ENCODE assay signal across 21 cellular contexts in the genomic region with DNA sequence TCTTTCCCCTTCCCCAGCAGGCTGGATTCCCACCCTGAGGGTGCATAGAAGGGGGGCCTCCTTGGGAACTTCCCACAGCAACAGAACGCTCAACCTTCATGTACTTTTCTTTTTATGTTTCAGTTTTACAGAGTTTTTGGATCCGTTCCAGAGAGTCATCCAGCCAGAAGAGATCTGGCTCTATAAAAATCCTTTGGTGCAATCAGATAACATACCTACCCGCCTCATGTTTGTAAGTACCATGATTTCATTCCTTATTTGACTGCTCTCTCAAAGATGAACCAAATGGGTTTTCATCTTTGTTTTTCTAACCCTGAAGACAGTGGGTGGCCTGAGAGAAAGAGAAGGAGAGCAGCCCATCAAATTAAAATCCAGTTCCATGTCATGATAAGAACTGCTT. TPM values are rescaled to one million over a fixed set of nuclear protein-coding genes. Genes with fewer than 3 reads are reported as not detected.
DNase-seq lines count a peak whose midpoint lies in the region; TF ChIP-seq lines count a peak whose summit lies in the region.
"Had no signal": no experiment of that assay in that cellular context is flagged by ENCODE, and none has a peak within 500 bp of the region (broad histone marks: within the 10 kb centered on the region; RNA-seq: fewer than 3 reads in every experiment).

No MANE protein-coding gene starts in this region.

- peaks cover 17% of the 10 kb centered on the region for H3F3A ChIP-seq in SK-N-SH (replicated peaks; ENCODE audit: insufficient read depth)

- intact Hi-C loops in A673 (cut with micrococcal nuclease; ENCODE audit: unreplicated experiment): no loop called here
- intact Hi-C loops in thyroid gland (cut with DNase I): no loop called here

- H3K9ac ChIP-seq in SK-N-SH: no peak overlapping the region

- POLR2A ChIA-PET in A673 (lab: Charles Lee; ENCODE audit: low non-redundant PET): no interaction called here
- POLR2A ChIA-PET in SK-N-SH (lab: Yijun Ruan, JAX): no interaction called here

- H2AFZ ChIP-seq in SK-N-SH (ENCODE audit: low read depth): no peak overlapping the region

- peak overlapping the region; percentile 1; the same call in 1 of the 2 replicates for H3K4me2 ChIP-seq in SK-N-SH

- H3K36me3 ChIP-seq in A673 (ENCODE audit: insufficient read depth, low read length, poor library complexity, severe bottlenecking): no peaks in the 10 kb centered on the region
- H3K36me3 ChIP-seq in SK-N-SH (replicated peaks in 1 of 2; ENCODE audit: control insufficient read depth in 1 of 2, insufficient read depth in 2 of 2, low read length in 1 of 2): peaks cover 2 to 34% of the 10 kb centered on the region in 2 experiments
- no peaks in the 10 kb centered on the region for H3K36me3 ChIP-seq in thyroid gland
- H3K36me3 ChIP-seq: colonic mucosa, SJCRH30, suprapubic skin had no signal

- BruUV-seq in A673 (replicated peaks; lab: Mats Ljungman, UMichigan): no TSS peak

- CTCF ChIA-PET in A673 (lab: Charles Lee): no interaction called here
- CTCF ChIA-PET in SK-N-SH (lab: Yijun Ruan, JAX): no interaction called here

- H3K9me2 ChIP-seq in SK-N-SH: no peaks in the 10 kb centered on the region

- H3K4me1 ChIP-seq in A673 (ENCODE audit: insufficient read depth, low read length, poor library complexity, severe bottlenecking): no peaks in the 10 kb centered on the region
- peaks cover 7 to 11% of the 10 kb centered on the region in 2 experiments; a peak in 2 of 4 replicates for H3K4me1 ChIP-seq in SK-N-SH (ENCODE audit: control insufficient read depth in 1 of 2, insufficient read depth in 2 of 2, low read depth in 1 of 2, low read length in 1 of 2)
- H3K4me1 ChIP-seq in thyroid gland: no peaks in the 10 kb centered on the region
- H3K4me1 ChIP-seq: colonic mucosa, SJCRH30 had no signal

- H3K27ac ChIP-seq in A673 (ENCODE audit: low read depth, low read length, poor library complexity, severe bottlenecking): no peak overlapping the region
- peak overlapping the region in 1 of 2 experiments; percentile 54; a peak in 2 of 4 replicates for H3K27ac ChIP-seq in SK-N-SH (ENCODE audit: low read depth in 2 of 2, low read length in 1 of 2)
- no peak overlapping the region for H3K27ac ChIP-seq in thyroid gland
- H3K27ac ChIP-seq: colonic mucosa, SJCRH30, suprapubic skin had no signal

- TF ChIP-seq RAD21 in SK-N-SH (IDR thresholded peaks at IDR 0.05; ENCODE audit: low read length): no peak

- WGBS in SK-N-SH (ENCODE audit: low lambda C conversion rate): 23% methylated on average over 3 of the region's 3 CpGs
- WGBS in thyroid gland, 2 donors: 32 to 34% methylated on average over 3 of the region's 3 CpGs

- H3K27me3 ChIP-seq in A673 (replicated peaks; ENCODE audit: insufficient read depth, low read depth, low read length, poor library complexity): no peaks in the 10 kb centered on the region
- H3K27me3 ChIP-seq in SK-N-SH (ENCODE audit: insufficient read depth): no peaks in the 10 kb centered on the region
- H3K27me3 ChIP-seq in thyroid gland: no peaks in the 10 kb centered on the region
- H3K27me3 ChIP-seq: colonic mucosa, suprapubic skin had no signal

- no peak for TF ChIP-seq EP300 in SK-N-SH (IDR thresholded peaks at IDR 0.05; ENCODE audit: borderline replicate concordance in 1 of 2, low read depth in 1 of 2, low read length in 1 of 2)

- TF ChIP-seq CTCF in A673 (conservative IDR thresholded peaks at IDR 0.05; ENCODE audit: low read depth, low read length): no peak
- no peak for TF ChIP-seq CTCF in GM12865 (IDR thresholded peaks at IDR 0.05; ENCODE audit: insufficient read depth, low read depth, low read length, missing control alignments)
- TF ChIP-seq CTCF in SK-N-SH (IDR thresholded peaks at IDR 0.05): no peak
- no peak for TF ChIP-seq CTCF in thyroid gland (IDR thresholded peaks at IDR 0.05)

- no peaks in the 10 kb centered on the region for H3K9me3 ChIP-seq in A673 (ENCODE audit: low read depth, low read length, poor library complexity, severe bottlenecking)
- H3K9me3 ChIP-seq in SK-N-SH: no peaks in the 10 kb centered on the region
- H3K9me3 ChIP-seq in thyroid gland: no peaks in the 10 kb centered on the region
- H3K9me3 ChIP-seq: colonic mucosa, SJCRH30, suprapubic skin had no signal

- H3K79me2 ChIP-seq in SK-N-SH (ENCODE audit: insufficient read depth): peaks cover 94% of the 10 kb centered on the region; the same call in 1 of the 2 replicates

- H3K4me3 ChIP-seq in A673 (ENCODE audit: low read depth, low read length, poor library complexity, severe bottlenecking): no peak overlapping the region
- H3K4me3 ChIP-seq in GM12865 (ENCODE audit: low read depth, low read length): no peak overlapping the region
- no peak overlapping the region for H3K4me3 ChIP-seq in SK-N-SH (ENCODE audit: low read depth in 2 of 2, low read length in 1 of 2)
- no peak overlapping the region for H3K4me3 ChIP-seq in thyroid gland (replicated peaks in 1 of 3)
- H3K4me3 ChIP-seq: colonic mucosa, SJCRH30, suprapubic skin had no signal

- no peak for TF ChIP-seq POLR2A in thyroid gland (IDR thresholded peaks at IDR 0.05)

- peaks cover 5% of the 10 kb centered on the region; the same call in 1 of the 2 replicates for H4K20me1 ChIP-seq in SK-N-SH (ENCODE audit: insufficient read depth)

- peak; percentile 2 for DNase-seq in A673 (ENCODE audit: low spot score)
- peak; percentile 5 for DNase-seq in GM12865 (ENCODE audit: low read depth)
- peak; percentile 37 for DNase-seq in SK-N-SH
- DNase-seq in fibroblast of peridontal ligament (ENCODE audit: extremely low read depth): peak; percentile 6
- DNase-seq in AG20443 (ENCODE audit: low spot score): no peak
- DNase-seq in LoVo (ENCODE audit: low spot score): no peak
- no peak for DNase-seq in thyroid gland
- no peak for DNase-seq in activated CD8-positive, alpha-beta memory T cell treated with anti-CD3 and anti-CD28 coated beads for 24 hours
- DNase-seq: activated B cell treated with CpG ODN at 0.5 μM for 24 hours; activated CD4-positive, alpha-beta memory T cell treated with anti-CD3 and anti-CD28 coated beads, Interleukin-2, amount 10 ng/mL, durations not matched to agents 7 days and 5 days; activated naive CD4-positive, alpha-beta T cell treated with Interleukin-2 at 50 U/mL for 16 hours; activated T-cell treated with anti-CD3 and anti-CD28 coated beads, Interleukin-2, amount 50 U/mL, for 1 hour; C1 segment of cervical spinal cord; colonic mucosa; foreskin fibroblast; left colon; NCI-H748 treated with DMSO at 0.1 percent for 48 hours; retina; SJCRH30; T-helper 2 cell had no signal

TF ChIP-seq in SK-N-SH, 30 proteins besides CTCF, POLR2A, EP300 and RAD21:
- TF ChIP-seq FOSL2 (IDR thresholded peaks at IDR 0.05; ENCODE audit: borderline replicate concordance, low read depth) (no peak), RFX5 (IDR thresholded peaks at IDR 0.05; ENCODE audit: low read length) (no peak), NFIC (IDR thresholded peaks at IDR 0.05; ENCODE audit: borderline replicate concordance) (peak; percentile 67; the same call in 1 of the 2 replicates)

RNA-seq across cellular contexts. Expression of a gene that starts 46.7 kb away (rescaled TPM):
- total RNA-seq in A673 (2021) (not detected in 2 replicates), thyroid gland (1 to 10 TPM in 1 of 4 donors, under 1 TPM in 1, not detected in 2; 0.54 to 2.7 TPM)
- polyA plus RNA-seq in SK-N-SH (2012; rRNA removed): 27.9 and 30.3 TPM in 2 replicates
- polyA plus RNA-seq in SK-N-SH (2012; cell fraction: cytosol; rRNA removed): 20.8 and 24.0 TPM in 2 replicates
- 30.8 and 38.2 TPM in 2 replicates for polyA plus RNA-seq in SK-N-SH (2012; cell fraction: nucleus; rRNA removed)
- total RNA-seq: activated B cell treated with CpG ODN at 0.5 μM for 24 hours; activated CD4-positive, alpha-beta memory T cell treated with anti-CD3 and anti-CD28 coated beads, Interleukin-2, amount 10 ng/mL, durations not matched to agents 7 days and 5 days had no signal

Comparison
In these comparisons a context has a peak if more than half of its experiments do, and no peak if none do; other contexts are left out.
1. DNase-seq: peak in A673 (single experiment), GM12865 (single experiment), SK-N-SH (single experiment) and fibroblast of peridontal ligament (single experiment); none in AG20443 (single experiment), LoVo (single experiment), thyroid gland (0 of 2) and activated CD8-positive, alpha-beta memory T cell treated with anti-CD3 and anti-CD28 coated beads for 24 hours (single experiment).